15 cellular contexts compared by ENCODE assay signal in genomic region chr11:81585534-81585933, GRCh38.
DNase-seq lines count a peak whose midpoint lies in the region; ATAC-seq and TF ChIP-seq lines count a peak whose summit lies in the region.
"Had no signal": no experiment of that assay in that cellular context is flagged by ENCODE, and none has a peak within 500 bp of the region (broad histone marks: within the 10 kb centered on the region; RNA-seq: fewer than 3 reads in every experiment).

No MANE protein-coding gene starts in this region.

- peak; percentile 58 to 79 for ATAC-seq in activated T-cell treated with anti-CD3 and anti-CD28 coated beads, Interleukin-2, amount 50 U/mL, for 72 hours (replicated peaks in 1 of 2)
- ATAC-seq in activated T-cell treated with anti-CD3 and anti-CD28 coated beads, Interleukin-2, amount 50 U/mL, for 4 hours, result no peak
- ATAC-seq in stimulated activated naive CD8-positive, alpha-beta T cell treated with anti-CD3 and anti-CD28 coated beads, Interleukin-15, Interleukin-2, amounts not matched to agents 100 U/mL and 50 U/mL, for 24 hours, result peak; percentile 14
- no peak for ATAC-seq in activated CD8-positive, alpha-beta T cell treated with anti-CD3 and anti-CD28 coated beads for 36 hours
- ATAC-seq: A549; CD8-positive, alpha-beta T cell had no signal

- intact Hi-C loops in activated CD8-positive, alpha-beta T cell treated with anti-CD3 and anti-CD28 coated beads for 36 hours (cut with micrococcal nuclease), result no loop called here

- TF ChIP-seq CTCF in activated CD8-positive, alpha-beta T cell treated with anti-CD3 and anti-CD28 coated beads for 36 hours (IDR thresholded peaks at IDR 0.05), result no peak

- H3K4me3 Mint-ChIP-seq in activated T-cell treated with anti-CD3 and anti-CD28 coated beads, Interleukin-2, amount 50 U/mL, for 72 hours, result peak overlapping the region in 1 of 2 donors; percentile 15
- H3K4me3 Mint-ChIP-seq in activated T-cell treated with anti-CD3 and anti-CD28 coated beads, Interleukin-2, amount 50 U/mL, for 4 hours, result no peak overlapping the region
- no peak overlapping the region for H3K4me3 Mint-ChIP-seq in activated CD8-positive, alpha-beta T cell treated with anti-CD3 and anti-CD28 coated beads for 36 hours
- H3K4me3 Mint-ChIP-seq: B cell; CD4-positive, alpha-beta T cell; CD8-positive, alpha-beta T cell had no signal

- CTCF ChIA-PET in activated CD8-positive, alpha-beta T cell treated with anti-CD3 and anti-CD28 coated beads for 36 hours (lab: Charles Lee), result no interaction called here

- POLR2A ChIA-PET in activated CD8-positive, alpha-beta T cell treated with anti-CD3 and anti-CD28 coated beads for 36 hours (lab: Charles Lee), result no interaction called here

- no peaks in the 10 kb centered on the region for H3K4me1 Mint-ChIP-seq in activated T-cell treated with anti-CD3 and anti-CD28 coated beads, Interleukin-2, amount 50 U/mL, for 72 hours (ENCODE audit: low read depth)
- H3K4me1 Mint-ChIP-seq in activated T-cell treated with anti-CD3 and anti-CD28 coated beads, Interleukin-2, amount 50 U/mL, for 4 hours (ENCODE audit: low read depth), result no peaks in the 10 kb centered on the region
- H3K4me1 Mint-ChIP-seq in activated CD8-positive, alpha-beta T cell treated with anti-CD3 and anti-CD28 coated beads for 36 hours (ENCODE audit: low read depth), result no peaks in the 10 kb centered on the region
- H3K4me1 Mint-ChIP-seq: B cell had no signal

- H3K36me3 Mint-ChIP-seq in activated T-cell treated with anti-CD3 and anti-CD28 coated beads, Interleukin-2, amount 50 U/mL, for 72 hours (ENCODE audit: insufficient read depth in 2 of 2), result no peaks in the 10 kb centered on the region
- H3K36me3 Mint-ChIP-seq in activated T-cell treated with anti-CD3 and anti-CD28 coated beads, Interleukin-2, amount 50 U/mL, for 4 hours (ENCODE audit: insufficient read depth), result no peaks in the 10 kb centered on the region
- H3K36me3 Mint-ChIP-seq in activated CD8-positive, alpha-beta T cell treated with anti-CD3 and anti-CD28 coated beads for 36 hours (ENCODE audit: low read depth), result no peaks in the 10 kb centered on the region
- H3K36me3 Mint-ChIP-seq: CD8-positive, alpha-beta T cell had no signal

- no peak overlapping the region for H3K27ac Mint-ChIP-seq in activated T-cell treated with anti-CD3 and anti-CD28 coated beads, Interleukin-2, amount 50 U/mL, for 72 hours
- H3K27ac Mint-ChIP-seq in activated CD8-positive, alpha-beta T cell treated with anti-CD3 and anti-CD28 coated beads for 36 hours, result no peak overlapping the region
- H3K27ac Mint-ChIP-seq: B cell; CD4-positive, alpha-beta T cell; CD8-positive, alpha-beta T cell had no signal

- H3K27me3 Mint-ChIP-seq in activated T-cell treated with anti-CD3 and anti-CD28 coated beads, Interleukin-2, amount 50 U/mL, for 72 hours (ENCODE audit: low read depth), result no peaks in the 10 kb centered on the region
- H3K27me3 Mint-ChIP-seq in activated T-cell treated with anti-CD3 and anti-CD28 coated beads, Interleukin-2, amount 50 U/mL, for 4 hours (ENCODE audit: low read depth), result no peaks in the 10 kb centered on the region
- H3K27me3 Mint-ChIP-seq in activated CD8-positive, alpha-beta T cell treated with anti-CD3 and anti-CD28 coated beads for 36 hours, result no peaks in the 10 kb centered on the region
- H3K27me3 Mint-ChIP-seq: B cell; CD4-positive, alpha-beta T cell had no signal

- no peaks in the 10 kb centered on the region for H3K9me3 Mint-ChIP-seq in activated T-cell treated with anti-CD3 and anti-CD28 coated beads, Interleukin-2, amount 50 U/mL, for 72 hours
- no peaks in the 10 kb centered on the region for H3K9me3 Mint-ChIP-seq in activated T-cell treated with anti-CD3 and anti-CD28 coated beads, Interleukin-2, amount 50 U/mL, for 4 hours
- no peaks in the 10 kb centered on the region for H3K9me3 Mint-ChIP-seq in activated CD8-positive, alpha-beta T cell treated with anti-CD3 and anti-CD28 coated beads for 36 hours
- H3K9me3 Mint-ChIP-seq: CD4-positive, alpha-beta T cell; CD8-positive, alpha-beta T cell had no signal

- no peak for DNase-seq in activated T-cell treated with anti-CD3 and anti-CD28 coated beads, Interleukin-2, amount 50 U/mL, for 72 hours
- DNase-seq in activated T-cell treated with anti-CD3 and anti-CD28 coated beads, Interleukin-2, amount 50 U/mL, for 4 hours, result no peak
- DNase-seq in stimulated activated naive CD8-positive, alpha-beta T cell treated with anti-CD3 and anti-CD28 coated beads, Interleukin-15, Interleukin-2, amounts not matched to agents 100 U/mL and 50 U/mL, for 24 hours, result no peak
- DNase-seq in activated CD8-positive, alpha-beta T cell treated with anti-CD3 and anti-CD28 coated beads for 36 hours, result no peak
- DNase-seq in A172 (ENCODE audit: low spot score), result no peak
- DNase-seq: 8988T; AML-193; Caco-2; Calu3; CD4-positive, alpha-beta T cell; CD8-positive, alpha-beta T cell; DMS79 treated with DMSO at 0.1 percent for 48 hours; GF-D8 had no signal

Comparison
In these comparisons a context has a peak if more than half of its experiments do, and no peak if none do; other contexts are left out.
1. ATAC-seq: peak in activated T-cell treated with anti-CD3 and anti-CD28 coated beads, Interleukin-2, amount 50 U/mL, for 72 hours (2 of 2) and stimulated activated naive CD8-positive, alpha-beta T cell treated with anti-CD3 and anti-CD28 coated beads, Interleukin-15, Interleukin-2, amounts not matched to agents 100 U/mL and 50 U/mL, for 24 hours (single experiment); none in activated T-cell treated with anti-CD3 and anti-CD28 coated beads, Interleukin-2, amount 50 U/mL, for 4 hours (0 of 2) and activated CD8-positive, alpha-beta T cell treated with anti-CD3 and anti-CD28 coated beads for 36 hours (single experiment).